Comparison of ENCODE assay signal across 8 cellular contexts in the genomic region with DNA sequence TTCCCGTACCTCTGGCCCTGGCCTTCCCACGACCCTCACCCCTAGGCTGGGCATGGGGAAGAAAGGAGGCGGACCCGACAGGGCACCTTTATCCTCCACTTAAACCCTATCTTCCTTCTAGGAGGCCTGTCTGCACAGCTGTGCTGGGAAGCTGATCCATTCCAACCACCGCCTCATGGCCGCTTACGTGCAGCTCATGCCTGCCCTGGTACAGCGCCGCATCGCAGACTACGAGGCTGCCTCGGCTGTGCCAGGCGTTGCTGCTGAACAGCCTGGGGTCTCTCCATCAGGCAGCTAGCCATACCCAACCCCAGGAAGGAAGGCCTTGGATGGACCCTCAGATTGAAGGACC. TPM values are rescaled to one million over a fixed set of nuclear protein-coding genes. Genes with fewer than 3 reads are reported as not detected.
DNase-seq lines count a peak whose midpoint lies in the region; ATAC-seq and TF ChIP-seq lines count a peak whose summit lies in the region.

No MANE protein-coding gene starts in this region.

- TF ChIP-seq POLR2A in suprapubic skin (IDR thresholded peaks at IDR 0.05): no peak

- TF ChIP-seq CTCF in HEK293 (tag by site-specific recombination; IDR thresholded peaks at IDR 0.05) (no peak), suprapubic skin (IDR thresholded peaks at IDR 0.05) (no peak)

- H3K4me1 ChIP-seq in BLaER1 (peaks cover 27% of the 10 kb centered on the region), HEK293 (ENCODE audit: control insufficient read depth, insufficient read depth, low read length) (no peaks in the 10 kb centered on the region), iPS-20b (ENCODE audit: insufficient read depth, low read length) (peaks cover 10% of the 10 kb centered on the region), suprapubic skin (peaks cover 35% of the 10 kb centered on the region)

- DNase-seq in activated naive CD8-positive, alpha-beta T cell treated with anti-CD3 and anti-CD28 coated beads, Interleukin-2, amount 10 ng/mL, durations not matched to agents 7 days and 5 days: no peak
- no peak for DNase-seq in suprapubic skin (ENCODE audit: low spot score in 2 of 2)
- DNase-seq in H4 (ENCODE audit: low spot score): no peak

- H3K9ac ChIP-seq in BLaER1: peak overlapping the region; percentile 93
- H3K9ac ChIP-seq in iPS-20b (ENCODE audit: low read depth, low read length): peak overlapping the region; percentile 97

- no peak for TF ChIP-seq EP300 in suprapubic skin (IDR thresholded peaks at IDR 0.05)

- H3K27me3 ChIP-seq in BLaER1 (no peaks in the 10 kb centered on the region), iPS-20b (ENCODE audit: insufficient read depth, low read length) (no peaks in the 10 kb centered on the region), suprapubic skin (no peaks in the 10 kb centered on the region)

- peaks cover 30% of the 10 kb centered on the region for H3K4me1 Mint-ChIP-seq in activated naive CD8-positive, alpha-beta T cell treated with anti-CD3 and anti-CD28 coated beads, Interleukin-2, amount 10 ng/mL, durations not matched to agents 7 days and 5 days

- H3K27me3 Mint-ChIP-seq in activated naive CD8-positive, alpha-beta T cell treated with anti-CD3 and anti-CD28 coated beads, Interleukin-2, amount 10 ng/mL, durations not matched to agents 7 days and 5 days: no peaks in the 10 kb centered on the region

- H3K4me3 Mint-ChIP-seq in activated naive CD8-positive, alpha-beta T cell treated with anti-CD3 and anti-CD28 coated beads, Interleukin-2, amount 10 ng/mL, durations not matched to agents 7 days and 5 days: peak overlapping the region; percentile 93

- 11% methylated on average over 10 of the region's 13 CpGs for WGBS in suprapubic skin

- H3K27ac ChIP-seq in BLaER1 (peak overlapping the region; percentile 90), HEK293 (ENCODE audit: extremely low read depth, low read depth, low read length) (0 out of 2 replicates have a peak overlapping the region, but pooled peaks have one; percentile 18), iPS-20b (ENCODE audit: low read length) (peak overlapping the region; percentile 75), suprapubic skin (peak overlapping the region; percentile 92)

- H3K36me3 ChIP-seq in BLaER1 (peaks cover 77% of the 10 kb centered on the region), HEK293 (ENCODE audit: control insufficient read depth in 2 of 2, insufficient read depth in 1 of 2, low read length in 2 of 2) (peaks cover 0 to 81% of the 10 kb centered on the region in 2 experiments; a peak in 1 of 3 replicates), iPS-20b (ENCODE audit: insufficient read depth, low read depth, low read length) (peaks cover 71% of the 10 kb centered on the region), suprapubic skin (peaks cover 69% of the 10 kb centered on the region)

- peak overlapping the region; percentile 94 for H3K27ac Mint-ChIP-seq in activated naive CD8-positive, alpha-beta T cell treated with anti-CD3 and anti-CD28 coated beads, Interleukin-2, amount 10 ng/mL, durations not matched to agents 7 days and 5 days

- CTCF ChIA-PET in HEK293 (lab: Yijun Ruan, JAX): interaction anchor here (0.8 to 1.6 kb wide), 5 partner anchors 13 to 38 kb away, joined by 3 to 8 read pairs (median 4); no protein-coding TSS in a partner anchor

- peak overlapping the region; percentile 94 for H3K4me3 ChIP-seq in BLaER1
- H3K4me3 ChIP-seq in HEK293 (ENCODE audit: low read depth, low read length): peak overlapping the region; percentile 73
- peak overlapping the region; percentile 98 for H3K4me3 ChIP-seq in iPS-20b (ENCODE audit: low read length)
- H3K4me3 ChIP-seq in suprapubic skin: peak overlapping the region; percentile 87

- H3K4me2 ChIP-seq in BLaER1: peak overlapping the region; percentile 98

- peaks cover 16% of the 10 kb centered on the region for H3K36me3 Mint-ChIP-seq in activated naive CD8-positive, alpha-beta T cell treated with anti-CD3 and anti-CD28 coated beads, Interleukin-2, amount 10 ng/mL, durations not matched to agents 7 days and 5 days

- peak; percentile 2 for ATAC-seq in activated naive CD8-positive, alpha-beta T cell treated with anti-CD3 and anti-CD28 coated beads, Interleukin-2, amount 10 ng/mL, durations not matched to agents 7 days and 5 days (ENCODE audit: low read depth)
- no peak for ATAC-seq in HG03342 (IDR thresholded peaks at IDR 0.05; ENCODE audit: unreplicated experiment)
- ATAC-seq in HG03571 (IDR thresholded peaks at IDR 0.05; ENCODE audit: unreplicated experiment): no peak

- peaks cover 40% of the 10 kb centered on the region for H4K20me1 ChIP-seq in BLaER1

- POLR2A ChIA-PET in HEK293 (lab: Yijun Ruan, JAX): interaction anchor here (0.8 to 2.9 kb wide), 15 partner anchors 8 to 247 kb away, joined by 3 to 40 read pairs (median 6); a partner anchor contains a TSS
- POLR2A ChIA-PET in activated naive CD8-positive, alpha-beta T cell treated with anti-CD3 and anti-CD28 coated beads, Interleukin-2, amount 10 ng/mL, durations not matched to agents 7 days and 5 days (lab: Charles Lee): interaction anchor here (0.7 to 2.4 kb wide), 24 partner anchors 8 to 264 kb away, joined by 3 to 26 read pairs (median 5); a partner anchor contains a TSS

- H3K9me3 ChIP-seq in BLaER1 (no peaks in the 10 kb centered on the region), HEK293 (ENCODE audit: control insufficient read depth, insufficient read depth, low read depth, low read length) (no peaks in the 10 kb centered on the region), iPS-20b (ENCODE audit: insufficient read depth, low read depth, low read length) (no peaks in the 10 kb centered on the region), suprapubic skin (no peaks in the 10 kb centered on the region)

- no peaks in the 10 kb centered on the region for H3K9me3 Mint-ChIP-seq in activated naive CD8-positive, alpha-beta T cell treated with anti-CD3 and anti-CD28 coated beads, Interleukin-2, amount 10 ng/mL, durations not matched to agents 7 days and 5 days

TF ChIP-seq in HEK293, 187 proteins besides CTCF, POLR2A, EP300 and RAD21:
- no peak for TF ChIP-seq ZNF529 (tag by site-specific recombination; IDR thresholded peaks at IDR 0.05; ENCODE audit: insufficient replicate concordance)
- peak; percentile 81 for TF ChIP-seq ZNF335 (tag by site-specific recombination; conservative IDR thresholded peaks at IDR 0.05)
- no peak for TF ChIP-seq ZIC2 (tag by site-specific recombination; IDR thresholded peaks at IDR 0.05)

RNA-seq across cellular contexts. Expression of a gene that starts 0.6 kb away (rescaled TPM):
- 10 to 100 TPM; 41.3 to 47.0 TPM for total RNA-seq in activated naive CD8-positive, alpha-beta T cell treated with anti-CD3 and anti-CD28 coated beads, Interleukin-2, amount 10 ng/mL, durations not matched to agents 7 days and 5 days
- 10 to 100 TPM; 23.0 to 54.6 (median 32.0) TPM for total RNA-seq in suprapubic skin
- 44.4 and 45.7 TPM in 2 replicates for total RNA-seq in H4 (2014; rRNA removed; shearing (Covaris generic))

RNA-seq across cellular contexts. Expression of a gene that starts 0.8 kb away (rescaled TPM):
- total RNA-seq in activated naive CD8-positive, alpha-beta T cell treated with anti-CD3 and anti-CD28 coated beads, Interleukin-2, amount 10 ng/mL, durations not matched to agents 7 days and 5 days: 10 to 100 TPM; 44.3 to 44.6 TPM
- 10 to 100 TPM; 66.3 to 87.5 (median 83.4) TPM for total RNA-seq in suprapubic skin
- total RNA-seq in H4 (2014; rRNA removed; shearing (Covaris generic)): 83.1 and 92.4 TPM in 2 replicates

RNA-seq across cellular contexts. Expression of a gene that starts 8.2 kb away (rescaled TPM):
- 10 to 100 TPM; 11.8 to 11.9 TPM for total RNA-seq in activated naive CD8-positive, alpha-beta T cell treated with anti-CD3 and anti-CD28 coated beads, Interleukin-2, amount 10 ng/mL, durations not matched to agents 7 days and 5 days
- 10 to 100 TPM; 20.0 to 40.2 (median 32.2) TPM for total RNA-seq in suprapubic skin
- 10.6 and 15.1 TPM in 2 replicates for total RNA-seq in H4 (2014; rRNA removed; shearing (Covaris generic))

RNA-seq across cellular contexts. Expression of a gene that starts 15.2 kb away (rescaled TPM):
- 10 to 100 TPM; 32.3 to 35.5 TPM for total RNA-seq in activated naive CD8-positive, alpha-beta T cell treated with anti-CD3 and anti-CD28 coated beads, Interleukin-2, amount 10 ng/mL, durations not matched to agents 7 days and 5 days
- total RNA-seq in suprapubic skin: 10 to 100 TPM in 2 of 4 donors, 1 to 10 TPM in 2; 6.2 to 32.0 (median 9.6) TPM
- 0.90 and 1.2 TPM in 2 replicates for total RNA-seq in H4 (2014; rRNA removed; shearing (Covaris generic))

RNA-seq across cellular contexts. Expression of a gene that starts 41.1 kb away (rescaled TPM):
- total RNA-seq in activated naive CD8-positive, alpha-beta T cell treated with anti-CD3 and anti-CD28 coated beads, Interleukin-2, amount 10 ng/mL, durations not matched to agents 7 days and 5 days: 1 to 10 TPM in 1 of 2 experiments, under 1 TPM in 1; 0.58 to 1.3 TPM
- total RNA-seq in suprapubic skin: 10 to 100 TPM in 1 of 4 donors, 1 to 10 TPM in 2, under 1 TPM in 1; 0.47 to 15.5 (median 1.3) TPM
- 0.72 TPM in 1 of 2 replicates, not detected in the other for total RNA-seq in H4 (2014; rRNA removed; shearing (Covaris generic))

Comparison
In these comparisons a context has a peak if more than half of its experiments do, and no peak if none do; other contexts are left out.
1. H3K27ac ChIP-seq: peak in every context shown above with its lines; median percentile 92 in suprapubic skin; 90 in BLaER1; 75 in iPS-20b; 18 in HEK293.